ENCODE assay signal across 31 cellular contexts in the genomic region with DNA sequence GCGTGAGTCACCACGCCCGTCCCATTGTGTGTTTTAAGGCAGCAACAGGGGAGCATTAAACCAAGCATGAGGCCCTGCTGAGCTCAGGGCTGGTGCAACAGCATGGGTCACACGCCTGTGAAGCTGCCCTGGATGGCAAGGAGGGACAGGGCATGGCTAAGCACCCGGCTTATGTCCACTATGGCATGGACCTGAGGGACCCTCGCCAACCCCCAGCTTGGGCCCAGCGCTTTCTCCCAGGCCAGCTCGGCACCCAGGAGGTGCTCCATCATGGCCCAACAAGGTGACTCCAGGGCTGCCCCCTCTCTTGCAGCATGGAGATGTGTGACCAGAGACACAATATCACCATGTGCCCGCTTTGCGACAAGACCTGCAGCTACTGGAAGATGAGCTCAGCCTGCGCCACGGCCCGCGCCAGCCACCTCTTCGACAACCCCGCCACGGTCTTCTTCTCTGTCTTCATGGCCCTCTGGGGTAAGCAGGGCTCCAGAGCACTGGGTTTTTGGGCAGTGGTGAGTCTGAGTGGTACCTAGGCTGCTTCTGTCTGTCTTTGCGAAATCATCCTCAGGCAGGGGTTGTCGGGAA. TPM values are rescaled to one million over a fixed set of nuclear protein-coding genes. Genes with fewer than 3 reads are reported as not detected.
"Had no signal": no experiment of that assay in that cellular context is flagged by ENCODE, and none has a peak within 500 bp of the region (broad histone marks: within the 10 kb centered on the region; RNA-seq: fewer than 3 reads in every experiment).

No MANE protein-coding gene starts in this region.

- H3K27me3 ChIP-seq: brain microvascular endothelial cell, colonic mucosa, esophagus squamous epithelium, gastroesophageal sphincter had no signal

- DNase-seq: activated CD4-positive, alpha-beta memory T cell treated with anti-CD3 and anti-CD28 coated beads for 36 hours; activated CD4-positive, alpha-beta T cell treated with anti-CD3 and anti-CD28 coated beads for 36 hours; activated CD4-positive, alpha-beta T cell treated with anti-CD3 and anti-CD28 coated beads, Interleukin-2, amount 10 ng/mL, durations not matched to agents 24 days and 14 days; activated CD4-positive, CD25-positive, alpha-beta regulatory T cell; activated CD4-positive, CD25-positive, alpha-beta regulatory T cell treated with anti-CD3 and anti-CD28 coated beads, Interleukin-2, amount 50 U/mL, for 72 hours; activated CD8-positive, alpha-beta memory T cell treated with anti-CD3 and anti-CD28 coated beads, Interleukin-2, amount 50 U/mL, for 48 hours; activated CD8-positive, alpha-beta T cell treated with anti-CD3 and anti-CD28 coated beads, Interleukin-2, amount 10 ng/mL, durations not matched to agents 7 days and 5 days; activated gamma-delta T cell; activated naive CD4-positive, alpha-beta T cell; activated naive CD4-positive, alpha-beta T cell treated with anti-CD3 and anti-CD28 coated beads, Interleukin-2, amount 10 ng/mL, durations not matched to agents 7 days and 5 days; activated naive CD8-positive, alpha-beta T cell treated with anti-CD3 and anti-CD28 coated beads, Interleukin-2, amount 10 ng/mL, durations not matched to agents 7 days and 5 days; activated T-cell treated with anti-CD3 and anti-CD28 coated beads for 4 hours; activated T-cell treated with anti-CD3 and anti-CD28 coated beads, Interleukin-2, amount 50 U/mL, for 24 hours; activated T-cell treated with anti-CD3 and anti-CD28 coated beads, Interleukin-2, amount 50 U/mL, for 72 hours; brain microvascular endothelial cell; caudate nucleus; cerebellar nuclear complex; colonic mucosa; effector CD8-positive, alpha-beta T cell; esophagus squamous epithelium; foreskin melanocyte; heart right ventricle; T-helper 1 cell; T-helper 17 cell; T1000 had no signal

- H3K36me3 ChIP-seq: brain microvascular endothelial cell, colonic mucosa, esophagus squamous epithelium, gastroesophageal sphincter had no signal

- H3K4me1 Mint-ChIP-seq: activated CD4-positive, alpha-beta T cell treated with anti-CD3 and anti-CD28 coated beads for 36 hours; activated CD4-positive, alpha-beta T cell treated with anti-CD3 and anti-CD28 coated beads, Interleukin-2, amount 10 ng/mL, durations not matched to agents 24 days and 14 days; activated naive CD4-positive, alpha-beta T cell treated with anti-CD3 and anti-CD28 coated beads, Interleukin-2, amount 10 ng/mL, durations not matched to agents 7 days and 5 days; activated naive CD8-positive, alpha-beta T cell treated with anti-CD3 and anti-CD28 coated beads, Interleukin-2, amount 10 ng/mL, durations not matched to agents 7 days and 5 days; T-helper 17 cell had no signal

- H3K4me1 ChIP-seq: colonic mucosa, gastroesophageal sphincter had no signal

- H3K9me3 ChIP-seq: colonic mucosa, esophagus squamous epithelium, gastroesophageal sphincter, heart right ventricle had no signal

- H3K27ac ChIP-seq: brain microvascular endothelial cell, colonic mucosa, epithelial cell of prostate, esophagus squamous epithelium, gastroesophageal sphincter, heart right ventricle had no signal

- H3K27me3 Mint-ChIP-seq: activated CD4-positive, alpha-beta memory T cell treated with anti-CD3 and anti-CD28 coated beads for 36 hours; activated CD4-positive, alpha-beta T cell treated with anti-CD3 and anti-CD28 coated beads for 36 hours; activated CD4-positive, alpha-beta T cell treated with anti-CD3 and anti-CD28 coated beads, Interleukin-2, amount 10 ng/mL, durations not matched to agents 24 days and 14 days; activated naive CD4-positive, alpha-beta T cell treated with anti-CD3 and anti-CD28 coated beads, Interleukin-2, amount 10 ng/mL, durations not matched to agents 7 days and 5 days; activated naive CD8-positive, alpha-beta T cell treated with anti-CD3 and anti-CD28 coated beads, Interleukin-2, amount 10 ng/mL, durations not matched to agents 7 days and 5 days had no signal

- H3K4me3 Mint-ChIP-seq: activated CD4-positive, alpha-beta memory T cell treated with anti-CD3 and anti-CD28 coated beads for 36 hours; activated CD4-positive, alpha-beta T cell treated with anti-CD3 and anti-CD28 coated beads for 36 hours; activated CD4-positive, alpha-beta T cell treated with anti-CD3 and anti-CD28 coated beads, Interleukin-2, amount 10 ng/mL, durations not matched to agents 24 days and 14 days; activated CD8-positive, alpha-beta T cell treated with anti-CD3 and anti-CD28 coated beads, Interleukin-2, amount 10 ng/mL, durations not matched to agents 7 days and 5 days; activated naive CD4-positive, alpha-beta T cell treated with anti-CD3 and anti-CD28 coated beads, Interleukin-2, amount 10 ng/mL, durations not matched to agents 7 days and 5 days; activated naive CD8-positive, alpha-beta T cell treated with anti-CD3 and anti-CD28 coated beads, Interleukin-2, amount 10 ng/mL, durations not matched to agents 7 days and 5 days; activated T-cell treated with anti-CD3 and anti-CD28 coated beads, Interleukin-2, amount 50 U/mL, for 24 hours; activated T-cell treated with anti-CD3 and anti-CD28 coated beads, Interleukin-2, amount 50 U/mL, for 72 hours; T-helper 17 cell; T-helper 2 cell treated with Interferon-gamma antibody and Interleukin-4, amounts not matched to agents 5 μg/mL and 100 μg/mL, for 36 hours had no signal

- H3K36me3 Mint-ChIP-seq: activated CD4-positive, alpha-beta memory T cell treated with anti-CD3 and anti-CD28 coated beads for 36 hours; activated naive CD4-positive, alpha-beta T cell treated with anti-CD3 and anti-CD28 coated beads, Interleukin-2, amount 10 ng/mL, durations not matched to agents 7 days and 5 days; activated naive CD4-positive, alpha-beta T cell treated with anti-CD3 and anti-CD28 coated beads, Interleukin-2, amount 50 U/mL, for 72 hours; activated naive CD8-positive, alpha-beta T cell treated with anti-CD3 and anti-CD28 coated beads, Interleukin-2, amount 10 ng/mL, durations not matched to agents 7 days and 5 days had no signal

- H3K27ac Mint-ChIP-seq: activated CD4-positive, alpha-beta memory T cell treated with anti-CD3 and anti-CD28 coated beads for 36 hours; activated CD4-positive, alpha-beta T cell treated with anti-CD3 and anti-CD28 coated beads for 36 hours; activated CD4-positive, alpha-beta T cell treated with anti-CD3 and anti-CD28 coated beads, Interleukin-2, amount 10 ng/mL, durations not matched to agents 24 days and 14 days; activated CD8-positive, alpha-beta T cell treated with anti-CD3 and anti-CD28 coated beads, Interleukin-2, amount 10 ng/mL, durations not matched to agents 7 days and 5 days; activated naive CD4-positive, alpha-beta T cell treated with anti-CD3 and anti-CD28 coated beads, Interleukin-2, amount 10 ng/mL, durations not matched to agents 7 days and 5 days; activated naive CD4-positive, alpha-beta T cell treated with anti-CD3 and anti-CD28 coated beads, Interleukin-2, amount 50 U/mL, for 72 hours; activated naive CD8-positive, alpha-beta T cell treated with anti-CD3 and anti-CD28 coated beads, Interleukin-2, amount 10 ng/mL, durations not matched to agents 7 days and 5 days; activated T-cell treated with anti-CD3 and anti-CD28 coated beads, Interleukin-2, amount 50 U/mL, for 24 hours; activated T-cell treated with anti-CD3 and anti-CD28 coated beads, Interleukin-2, amount 50 U/mL, for 72 hours; T-helper 17 cell; T-helper 2 cell treated with Interferon-gamma antibody and Interleukin-4, amounts not matched to agents 5 μg/mL and 100 μg/mL, for 36 hours had no signal

- H3K4me3 ChIP-seq: colonic mucosa, esophagus squamous epithelium, gastroesophageal sphincter, heart right ventricle had no signal

- H3K9me3 Mint-ChIP-seq: activated CD4-positive, alpha-beta memory T cell treated with anti-CD3 and anti-CD28 coated beads for 36 hours; activated CD4-positive, alpha-beta T cell treated with anti-CD3 and anti-CD28 coated beads, Interleukin-2, amount 10 ng/mL, durations not matched to agents 24 days and 14 days; activated naive CD4-positive, alpha-beta T cell treated with anti-CD3 and anti-CD28 coated beads, Interleukin-2, amount 10 ng/mL, durations not matched to agents 7 days and 5 days; activated naive CD4-positive, alpha-beta T cell treated with anti-CD3 and anti-CD28 coated beads, Interleukin-2, amount 50 U/mL, for 72 hours; activated naive CD8-positive, alpha-beta T cell treated with anti-CD3 and anti-CD28 coated beads, Interleukin-2, amount 10 ng/mL, durations not matched to agents 7 days and 5 days; activated T-cell treated with anti-CD3 and anti-CD28 coated beads, Interleukin-2, amount 50 U/mL, for 24 hours; activated T-cell treated with anti-CD3 and anti-CD28 coated beads, Interleukin-2, amount 50 U/mL, for 72 hours; T-helper 2 cell treated with Interferon-gamma antibody and Interleukin-4, amounts not matched to agents 5 μg/mL and 100 μg/mL, for 36 hours had no signal

- ATAC-seq: activated CD4-positive, alpha-beta T cell treated with anti-CD3 and anti-CD28 coated beads for 36 hours; activated CD8-positive, alpha-beta T cell treated with anti-CD3 and anti-CD28 coated beads, Interleukin-2, amount 10 ng/mL, durations not matched to agents 7 days and 5 days; activated naive CD4-positive, alpha-beta T cell treated with anti-CD3 and anti-CD28 coated beads, Interleukin-2, amount 50 U/mL, for 72 hours; activated T-cell treated with anti-CD3 and anti-CD28 coated beads, Interleukin-2, amount 50 U/mL, for 72 hours; gastroesophageal sphincter; heart right ventricle; T-helper 17 cell had no signal

RNA-seq across cellular contexts. Expression of gene ANO1, which starts 53.6 kb away (rescaled TPM):
- total RNA-seq: activated CD4-positive, alpha-beta memory T cell treated with anti-CD3 and anti-CD28 coated beads for 36 hours; activated CD4-positive, alpha-beta T cell treated with anti-CD3 and anti-CD28 coated beads for 36 hours; activated CD4-positive, alpha-beta T cell treated with anti-CD3 and anti-CD28 coated beads, Interleukin-2, amount 10 ng/mL, durations not matched to agents 24 days and 14 days; activated CD8-positive, alpha-beta T cell treated with anti-CD3 and anti-CD28 coated beads, Interleukin-2, amount 10 ng/mL, durations not matched to agents 7 days and 5 days; activated naive CD8-positive, alpha-beta T cell treated with anti-CD3 and anti-CD28 coated beads, Interleukin-2, amount 10 ng/mL, durations not matched to agents 7 days and 5 days; activated T-cell treated with anti-CD3 and anti-CD28 coated beads, Interleukin-2, amount 50 U/mL, for 72 hours; dermis microvascular lymphatic vessel endothelial cell; fibroblast of villous mesenchyme had no signal
